ENCODE assay signal across 1 cellular context in genomic region chr22:21102659-21103267, GRCh38.
TF ChIP-seq lines count a peak whose summit lies in the region.

No MANE protein-coding gene starts in this region.

TF ChIP-seq in HepG2, 621 proteins besides CTCF, POLR2A, EP300 and RAD21 (continued from another document):
- TF ChIP-seq ZNF687 (CRISPR knock-in tag; IDR thresholded peaks at IDR 0.05) (peak; percentile 58), ATF7 (IDR thresholded peaks at IDR 0.05) (peak; percentile 60), ATF7 (CRISPR knock-in tag; IDR thresholded peaks at IDR 0.05) (peak; percentile 74; the same call in 1 of the 2 replicates), CBFB (CRISPR knock-in tag; IDR thresholded peaks at IDR 0.05) (0 out of 2 replicates have a peak, but pooled peaks have one; percentile 30), TP53 (CRISPR knock-in tag; conservative IDR thresholded peaks at IDR 0.05) (no peak), RBM39 (IDR thresholded peaks at IDR 0.05; ENCODE audit: low read depth, low read length, poor library complexity, severe bottlenecking) (peak; percentile 31)
